In genomic region chr9:135939351-135940265, GRCh38 we compare ENCODE assay signal across 10 cellular contexts. TPM values are rescaled to one million over a fixed set of nuclear protein-coding genes. Genes with fewer than 3 reads are reported as not detected.
DNase-seq lines count a peak whose midpoint lies in the region; ATAC-seq and TF ChIP-seq lines count a peak whose summit lies in the region.
"Had no signal": no experiment of that assay in that cellular context is flagged by ENCODE, and none has a peak within 500 bp of the region (broad histone marks: within the 10 kb centered on the region; RNA-seq: fewer than 3 reads in every experiment).

No MANE protein-coding gene starts in this region.

- peaks cover 6% of the 10 kb centered on the region for H3K4me1 Mint-ChIP-seq in activated naive CD4-positive, alpha-beta T cell treated with anti-CD3 and anti-CD28 coated beads, Interleukin-2, amount 50 U/mL, for 24 hours

- H3K4me1 ChIP-seq in lower lobe of right lung, result no peaks in the 10 kb centered on the region

- H3K9me3 Mint-ChIP-seq in activated naive CD4-positive, alpha-beta T cell treated with anti-CD3 and anti-CD28 coated beads, Interleukin-2, amount 50 U/mL, for 24 hours, result no peaks in the 10 kb centered on the region

- intact Hi-C loops in lower lobe of right lung (cut with DNase I), result no loop called here

- peaks cover 25% of the 10 kb centered on the region for H3K36me3 Mint-ChIP-seq in activated naive CD4-positive, alpha-beta T cell treated with anti-CD3 and anti-CD28 coated beads, Interleukin-2, amount 50 U/mL, for 24 hours

- peaks cover 87% of the 10 kb centered on the region for H3K36me3 ChIP-seq in lower lobe of right lung

- H3K27ac Mint-ChIP-seq in activated naive CD4-positive, alpha-beta T cell treated with anti-CD3 and anti-CD28 coated beads, Interleukin-2, amount 50 U/mL, for 24 hours, result peak overlapping the region; percentile 90

- no peaks in the 10 kb centered on the region for H3K27me3 Mint-ChIP-seq in activated naive CD4-positive, alpha-beta T cell treated with anti-CD3 and anti-CD28 coated beads, Interleukin-2, amount 50 U/mL, for 24 hours

- no peak overlapping the region for H3K27ac ChIP-seq in lower lobe of right lung

- H3K4me3 ChIP-seq in lower lobe of right lung, result no peak overlapping the region

- no peaks in the 10 kb centered on the region for H3K27me3 ChIP-seq in lower lobe of right lung (ENCODE audit: low read depth)

- ATAC-seq in lower lobe of right lung, result no peak
- ATAC-seq: Panc1 had no signal

- TF ChIP-seq CTCF in GM13977 (IDR thresholded peaks at IDR 0.05; ENCODE audit: extremely low read depth, insufficient read depth, missing control alignments), result no peak
- no peak for TF ChIP-seq CTCF in lower lobe of right lung (IDR thresholded peaks at IDR 0.05)

- in situ Hi-C loops in GM13977 (cut with MboI; ENCODE audit: low pct_unique_long_range_greater_than_20kb, low sequenced_read_pairs, unreplicated experiment), result no loop called here

- H3K4me3 Mint-ChIP-seq in activated naive CD4-positive, alpha-beta T cell treated with anti-CD3 and anti-CD28 coated beads, Interleukin-2, amount 50 U/mL, for 24 hours, result no peak overlapping the region

- no peaks in the 10 kb centered on the region for H3K9me3 ChIP-seq in lower lobe of right lung

- DNase-seq in H4 (ENCODE audit: low spot score) (peak; percentile 26), midbrain (lab: John Stamatoyannopoulos, UW) (no peak), GM13977 (ENCODE audit: low spot score) (no peak), lower lobe of right lung (no peak), hippocampal formation (lab: John Stamatoyannopoulos, UW) (no peak)
- DNase-seq in activated CD4-positive, alpha-beta T cell treated with anti-CD3 and anti-CD28 coated beads for 4 hours, result peak; percentile 32 to 60
- DNase-seq in stimulated activated CD4-positive, alpha-beta T cell treated with anti-CD3 and anti-CD28 coated beads, Interleukin-2, amount 100 ng/mL, for 4 hours (ENCODE audit: low read depth), result peak; percentile 29
- DNase-seq: NCI-H1417 treated with DMSO at 0.1 percent for 48 hours had no signal

RNA-seq across cellular contexts. Expression of gene UBAC1, which starts 21.6 kb away (rescaled TPM):
- 35.2 and 41.3 TPM in 2 replicates for total RNA-seq in H4 (2014; rRNA removed; shearing (Covaris generic))
- 40.3 TPM for total RNA-seq in lower lobe of right lung

RNA-seq across cellular contexts. Expression of gene CAMSAP1, which starts 32.3 kb away (rescaled TPM):
- total RNA-seq in H4 (2014; rRNA removed; shearing (Covaris generic)), result 11.0 and 13.5 TPM in 2 replicates
- 34.4 TPM for total RNA-seq in lower lobe of right lung

Comparison
In these comparisons a context has a peak if more than half of its experiments do, and no peak if none do; other contexts are left out.
1. DNase-seq: peak in H4 (single experiment), activated CD4-positive, alpha-beta T cell treated with anti-CD3 and anti-CD28 coated beads for 4 hours (2 of 2) and stimulated activated CD4-positive, alpha-beta T cell treated with anti-CD3 and anti-CD28 coated beads, Interleukin-2, amount 100 ng/mL, for 4 hours (single experiment); none in midbrain (single experiment), GM13977 (single experiment), lower lobe of right lung (single experiment) and hippocampal formation (0 of 2).